Comparison of ENCODE assay signal across 8 cellular contexts in the genomic region with DNA sequence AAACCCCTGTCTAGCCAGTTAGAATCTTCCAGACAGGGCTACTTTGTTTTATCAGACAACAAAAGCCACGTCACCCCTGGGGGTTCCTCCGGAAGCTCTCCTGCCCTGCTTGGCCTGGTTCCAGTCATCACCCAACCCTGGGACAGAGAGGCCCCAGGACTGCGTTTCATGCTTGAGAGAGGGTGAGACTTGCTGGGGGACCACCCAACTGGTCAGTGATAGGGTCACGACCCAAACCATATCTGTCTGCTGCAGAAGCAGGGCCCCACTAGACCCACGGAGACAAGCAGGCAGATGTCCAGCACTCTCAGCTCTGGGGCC. TPM values are rescaled to one million over a fixed set of nuclear protein-coding genes. Genes with fewer than 3 reads are reported as not detected.
DNase-seq lines count a peak whose midpoint lies in the region; ATAC-seq, FAIRE-seq and TF ChIP-seq lines count a peak whose summit lies in the region.

No MANE protein-coding gene starts in this region.

- POLR2A ChIA-PET in BJ (lab: Charles Lee) = no interaction called here
- POLR2A ChIA-PET in HEK293 (lab: Yijun Ruan, JAX) = no interaction called here
- POLR2A ChIA-PET in activated CD4-positive, alpha-beta T cell treated with anti-CD3 and anti-CD28 coated beads, Interleukin-2, amount 10 ng/mL, durations not matched to agents 7 days and 5 days (lab: Charles Lee) = no interaction called here

- H3K4me3 ChIP-seq in BJ (ENCODE audit: low read depth, low read length) (peak overlapping the region; percentile 78), HEK293 (ENCODE audit: low read depth, low read length) (peak overlapping the region; percentile 63), fibroblast of the aortic adventitia (ENCODE audit: low read depth, low read length) (peak overlapping the region; percentile 74), pancreas (peak overlapping the region in 2 of 4 donors; percentile 49 to 52)

- H3K27ac Mint-ChIP-seq in activated CD4-positive, alpha-beta T cell treated with anti-CD3 and anti-CD28 coated beads, Interleukin-2, amount 10 ng/mL, durations not matched to agents 7 days and 5 days = no peak overlapping the region

- H3K9me3 ChIP-seq in HEK293 (ENCODE audit: control insufficient read depth, insufficient read depth, low read depth, low read length) = no peaks in the 10 kb centered on the region
- H3K9me3 ChIP-seq in pancreas = no peaks in the 10 kb centered on the region

- H3K4me1 Mint-ChIP-seq in activated CD4-positive, alpha-beta T cell treated with anti-CD3 and anti-CD28 coated beads, Interleukin-2, amount 10 ng/mL, durations not matched to agents 7 days and 5 days = peaks cover 23% of the 10 kb centered on the region

- H3K36me3 ChIP-seq in BJ (ENCODE audit: control insufficient read depth, insufficient read depth, low read length) = peaks cover 17% of the 10 kb centered on the region
- H3K36me3 ChIP-seq in HEK293 (ENCODE audit: control insufficient read depth in 2 of 2, insufficient read depth in 1 of 2, low read length in 2 of 2) = peaks cover 0 to 44% of the 10 kb centered on the region in 2 experiments; a peak in 1 of 3 replicates
- H3K36me3 ChIP-seq in pancreas = no peaks in the 10 kb centered on the region

- no peak for FAIRE-seq in pancreas (lab: Jason Lieb, UNC)

- no peaks in the 10 kb centered on the region for H3K27me3 Mint-ChIP-seq in activated CD4-positive, alpha-beta T cell treated with anti-CD3 and anti-CD28 coated beads, Interleukin-2, amount 10 ng/mL, durations not matched to agents 7 days and 5 days

- TF ChIP-seq CTCF in BJ (IDR thresholded peaks at IDR 0.05; ENCODE audit: insufficient read depth, low read depth, low read length) (no peak), HEK293 (tag by site-specific recombination; IDR thresholded peaks at IDR 0.05) (no peak), fibroblast of the aortic adventitia (IDR thresholded peaks at IDR 0.05; ENCODE audit: insufficient read depth, low read length) (no peak), pancreas (IDR thresholded peaks at IDR 0.05) (no peak)

- H3K27ac ChIP-seq in HEK293 (ENCODE audit: extremely low read depth, low read depth, low read length) (peak overlapping the region; percentile 86; the same call in 1 of the 2 replicates), pancreas (no peak overlapping the region)

- H3K9me3 Mint-ChIP-seq in activated CD4-positive, alpha-beta T cell treated with anti-CD3 and anti-CD28 coated beads, Interleukin-2, amount 10 ng/mL, durations not matched to agents 7 days and 5 days = no peaks in the 10 kb centered on the region

- 83% methylated on average over 5 of the region's 5 CpGs for WGBS in pancreas, 2 donors

- peak overlapping the region; percentile 70 for H3K4me3 Mint-ChIP-seq in activated CD4-positive, alpha-beta T cell treated with anti-CD3 and anti-CD28 coated beads, Interleukin-2, amount 10 ng/mL, durations not matched to agents 7 days and 5 days

- CTCF ChIA-PET in BJ (lab: Yijun Ruan, JAX) (interaction anchor here (0.7 kb wide), 1 partner anchor 96 kb away, joined by 3 read pairs; no protein-coding TSS in a partner anchor), HEK293 (lab: Yijun Ruan, JAX) (no interaction called here)
- CTCF ChIA-PET in activated CD4-positive, alpha-beta T cell treated with anti-CD3 and anti-CD28 coated beads, Interleukin-2, amount 10 ng/mL, durations not matched to agents 7 days and 5 days (lab: Charles Lee) = no interaction called here

- H3K4me1 ChIP-seq in HEK293 (ENCODE audit: control insufficient read depth, insufficient read depth, low read length) = peaks cover 4% of the 10 kb centered on the region; the same call in 1 of the 2 replicates
- peaks cover 0 to 3% (median 0%) of the 10 kb centered on the region in 3 donors for H3K4me1 ChIP-seq in pancreas

- H3K27me3 ChIP-seq in BJ (ENCODE audit: control insufficient read depth, insufficient read depth, low read length) = no peaks in the 10 kb centered on the region
- H3K27me3 ChIP-seq in pancreas = no peaks in the 10 kb centered on the region

- intact Hi-C loops in pancreas (cut with DNase I) = no loop called here

- H3K36me3 Mint-ChIP-seq in activated CD4-positive, alpha-beta T cell treated with anti-CD3 and anti-CD28 coated beads, Interleukin-2, amount 10 ng/mL, durations not matched to agents 7 days and 5 days (ENCODE audit: low read depth) = peaks cover 3% of the 10 kb centered on the region

- DNase-seq in BJ (ENCODE audit: low read depth) (no peak), fibroblast of the aortic adventitia (ENCODE audit: low read depth) (peak; percentile 38), pancreas (peak in 4 of 6 donors; percentile 12 to 52 (median 26)), NCI-H2171 (lab: John Stamatoyannopoulos, UW) (no peak)
- DNase-seq in activated CD4-positive, alpha-beta T cell treated with anti-CD3 and anti-CD28 coated beads, Interleukin-2, amount 10 ng/mL, durations not matched to agents 7 days and 5 days = no peak

- no peak for ATAC-seq in pancreas
- no peak for ATAC-seq in HG02973 (IDR thresholded peaks at IDR 0.05; ENCODE audit: unreplicated experiment)
- no peak for ATAC-seq in HG02642 (IDR thresholded peaks at IDR 0.05; ENCODE audit: poor library complexity, unreplicated experiment)

TF ChIP-seq in HEK293, 187 proteins besides CTCF, POLR2A, EP300 and RAD21 (continues in another document):
- TF ChIP-seq, protein P1, sequence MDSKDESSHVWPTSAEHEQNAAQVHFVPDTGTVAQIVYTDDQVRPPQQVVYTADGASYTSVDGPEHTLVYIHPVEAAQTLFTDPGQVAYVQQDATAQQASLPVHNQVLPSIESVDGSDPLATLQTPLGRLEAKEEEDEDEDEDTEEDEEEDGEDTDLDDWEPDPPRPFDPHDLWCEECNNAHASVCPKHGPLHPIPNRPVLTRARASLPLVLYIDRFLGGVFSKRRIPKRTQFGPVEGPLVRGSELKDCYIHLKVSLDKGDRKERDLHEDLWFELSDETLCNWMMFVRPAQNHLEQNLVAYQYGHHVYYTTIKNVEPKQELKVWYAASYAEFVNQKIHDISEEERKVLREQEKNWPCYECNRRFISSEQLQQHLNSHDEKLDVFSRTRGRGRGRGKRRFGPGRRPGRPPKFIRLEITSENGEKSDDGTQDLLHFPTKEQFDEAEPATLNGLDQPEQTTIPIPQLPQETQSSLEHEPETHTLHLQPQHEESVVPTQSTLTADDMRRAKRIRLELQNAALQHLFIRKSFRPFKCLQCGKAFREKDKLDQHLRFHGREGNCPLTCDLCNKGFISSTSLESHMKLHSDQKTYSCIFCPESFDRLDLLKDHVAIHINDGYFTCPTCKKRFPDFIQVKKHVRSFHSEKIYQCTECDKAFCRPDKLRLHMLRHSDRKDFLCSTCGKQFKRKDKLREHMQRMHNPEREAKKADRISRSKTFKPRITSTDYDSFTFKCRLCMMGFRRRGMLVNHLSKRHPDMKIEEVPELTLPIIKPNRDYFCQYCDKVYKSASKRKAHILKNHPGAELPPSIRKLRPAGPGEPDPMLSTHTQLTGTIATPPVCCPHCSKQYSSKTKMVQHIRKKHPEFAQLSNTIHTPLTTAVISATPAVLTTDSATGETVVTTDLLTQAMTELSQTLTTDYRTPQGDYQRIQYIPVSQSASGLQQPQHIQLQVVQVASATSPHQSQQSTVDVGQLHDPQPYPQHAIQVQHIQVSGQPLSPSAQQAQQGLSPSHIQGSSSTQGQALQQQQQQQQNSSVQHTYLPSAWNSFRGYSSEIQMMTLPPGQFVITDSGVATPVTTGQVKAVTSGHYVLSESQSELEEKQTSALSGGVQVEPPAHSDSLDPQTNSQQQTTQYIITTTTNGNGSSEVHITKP (tag by site-specific recombination; IDR thresholded peaks at IDR 0.05) = peak; percentile 76
- TF ChIP-seq ZFP69B (tag by site-specific recombination; IDR thresholded peaks at IDR 0.05) (no peak), ZNF433 (tag by site-specific recombination; IDR thresholded peaks at IDR 0.05; ENCODE audit: low read depth) (no peak), ZNF555 (tag by site-specific recombination; conservative IDR thresholded peaks at IDR 0.05) (no peak), GLIS1 (tag by site-specific recombination; IDR thresholded peaks at IDR 0.05) (peak; percentile 89), ZNF600 (tag by site-specific recombination; IDR thresholded peaks at IDR 0.05) (no peak)

RNA-seq across cellular contexts. Expression of a gene that starts 1.2 kb away (rescaled TPM):
- polyA plus RNA-seq in BJ (2011; rRNA removed) (132 and 186 TPM in 2 replicates), pancreas (10 to 100 TPM; 17.3 to 37.6 TPM)
- 150 and 175 TPM in 2 replicates for polyA minus RNA-seq in BJ (2011; rRNA and poly(A)+ RNA removed)
- total RNA-seq in activated CD4-positive, alpha-beta T cell treated with anti-CD3 and anti-CD28 coated beads, Interleukin-2, amount 10 ng/mL, durations not matched to agents 7 days and 5 days = 10 to 100 TPM; 22.1 to 23.8 TPM
- total RNA-seq in fibroblast of the aortic adventitia (ENCODE audit: low replicate concordance) (31.1 and 68.2 TPM in 2 replicates), pancreas (10 to 100 TPM in 1 of 6 donors, 1 to 10 TPM in 5; 3.5 to 14.5 (median 7.7) TPM)

RNA-seq across cellular contexts. Expression of a gene that starts 3.9 kb away (rescaled TPM):
- polyA plus RNA-seq in BJ (2011; rRNA removed) (11.9 and 12.3 TPM in 2 replicates), pancreas (10 to 100 TPM; 25.7 to 41.8 TPM)
- polyA minus RNA-seq in BJ (2011; rRNA and poly(A)+ RNA removed) = 5.4 and 6.2 TPM in 2 replicates
- total RNA-seq in activated CD4-positive, alpha-beta T cell treated with anti-CD3 and anti-CD28 coated beads, Interleukin-2, amount 10 ng/mL, durations not matched to agents 7 days and 5 days = 10 to 100 TPM in 1 of 2 experiments, 1 to 10 TPM in 1; 8.5 to 11.7 TPM
- total RNA-seq in fibroblast of the aortic adventitia (ENCODE audit: low replicate concordance) (4.3 and 7.7 TPM in 2 replicates), pancreas (10 to 100 TPM in 1 of 6 donors, 1 to 10 TPM in 5; 5.0 to 11.2 (median 7.1) TPM)

RNA-seq across cellular contexts. Expression of a gene that starts 37.3 kb away (rescaled TPM):
- polyA plus RNA-seq in BJ (2011; rRNA removed) (0.01 and 0.05 TPM in 2 replicates), pancreas (100 to 1,000 TPM; 122 to 140 TPM)
- 0.14 TPM in 1 of 2 replicates, not detected in the other for polyA minus RNA-seq in BJ (2011; rRNA and poly(A)+ RNA removed)
- under 1 TPM; 0.02 to 0.15 TPM for total RNA-seq in activated CD4-positive, alpha-beta T cell treated with anti-CD3 and anti-CD28 coated beads, Interleukin-2, amount 10 ng/mL, durations not matched to agents 7 days and 5 days
- total RNA-seq in fibroblast of the aortic adventitia (ENCODE audit: low replicate concordance) (0.90 and 1.1 TPM in 2 replicates), pancreas (10 to 100 TPM in 5 of 6 donors, 1 to 10 TPM in 1; 8.2 to 57.7 (median 36.3) TPM)

Comparison
In these comparisons a context has a peak if more than half of its experiments do, and no peak if none do; other contexts are left out.
1. DNase-seq: peak in fibroblast of the aortic adventitia (single experiment) and pancreas (4 of 6); none in BJ (single experiment), activated CD4-positive, alpha-beta T cell treated with anti-CD3 and anti-CD28 coated beads, Interleukin-2, amount 10 ng/mL, durations not matched to agents 7 days and 5 days (single experiment) and NCI-H2171 (single experiment).